17 cellular contexts compared by ENCODE assay signal in genomic region chr14:92409069-92409468, GRCh38.
A peak's percentile ranks its signal among the peaks of the same experiment; 100 is the strongest.
DNase-seq lines count a peak whose midpoint lies in the region; ATAC-seq and TF ChIP-seq lines count a peak whose summit lies in the region.
"Had no signal": no experiment of that assay in that cellular context is flagged by ENCODE, and none has a peak within 500 bp of the region (broad histone marks: within the 10 kb centered on the region; RNA-seq: fewer than 3 reads in every experiment).

No MANE protein-coding gene starts in this region.

- intact Hi-C loops in Right ventricle myocardium superior (cut with DNase I) = no loop called here
- intact Hi-C loops in activated CD8-positive, alpha-beta T cell treated with anti-CD3 and anti-CD28 coated beads for 36 hours (cut with micrococcal nuclease) = no loop called here
- intact Hi-C loops in posterior cingulate gyrus (cut with DNase I) = no loop called here

- ATAC-seq in Right ventricle myocardium superior (ENCODE audit: poor library complexity) (peak; percentile 77), GM23338 (no peak)
- ATAC-seq in activated CD8-positive, alpha-beta T cell treated with anti-CD3 and anti-CD28 coated beads for 36 hours = no peak
- ATAC-seq: A549; CD8-positive, alpha-beta T cell; GM12878 had no signal

- H3K27ac Mint-ChIP-seq in activated CD8-positive, alpha-beta T cell treated with anti-CD3 and anti-CD28 coated beads for 36 hours = no peak overlapping the region
- no peak overlapping the region for H3K27ac Mint-ChIP-seq in GM23338
- H3K27ac Mint-ChIP-seq: CD8-positive, alpha-beta T cell had no signal

- DNase-seq in NCI-H748 (lab: John Stamatoyannopoulos, UW; ENCODE audit: unreplicated experiment) (peak; percentile 52), Right ventricle myocardium superior (no peak), posterior cingulate gyrus (no peak), COLO668 (lab: John Stamatoyannopoulos, UW; ENCODE audit: unreplicated experiment) (no peak), GM23338 (ENCODE audit: low spot score) (no peak)
- DNase-seq in activated CD8-positive, alpha-beta T cell treated with anti-CD3 and anti-CD28 coated beads for 36 hours = no peak
- DNase-seq: activated gamma-delta T cell treated with Interleukin-2 at 50 U/mL for 16 hours; CD8-positive, alpha-beta T cell; dorsolateral prefrontal cortex; H7; NCI-H774; retina; stimulated activated CD4-positive, alpha-beta T cell treated with anti-CD3 and anti-CD28 coated beads, Interleukin-4, amount 100 ng/mL, for 4 hours had no signal

- no peaks in the 10 kb centered on the region for H3K36me3 Mint-ChIP-seq in activated CD8-positive, alpha-beta T cell treated with anti-CD3 and anti-CD28 coated beads for 36 hours (ENCODE audit: low read depth)
- peaks cover 21% of the 10 kb centered on the region; the same call in 2 of the 3 replicates for H3K36me3 Mint-ChIP-seq in GM23338 (ENCODE audit: low read depth)
- H3K36me3 Mint-ChIP-seq: CD8-positive, alpha-beta T cell had no signal

- H3K4me3 Mint-ChIP-seq in activated CD8-positive, alpha-beta T cell treated with anti-CD3 and anti-CD28 coated beads for 36 hours = no peak overlapping the region
- H3K4me3 Mint-ChIP-seq in GM23338 = no peak overlapping the region
- H3K4me3 Mint-ChIP-seq: CD8-positive, alpha-beta T cell had no signal

- 0 out of 2 replicates have a peak, but pooled peaks cover 4% of the 10 kb centered on the region for H3K9me2 ChIP-seq in GM23338 (ENCODE audit: insufficient read depth)

- TF ChIP-seq CTCF in neutrophil (IDR thresholded peaks at IDR 0.05) = no peak
- no peak for TF ChIP-seq CTCF in activated CD8-positive, alpha-beta T cell treated with anti-CD3 and anti-CD28 coated beads for 36 hours (IDR thresholded peaks at IDR 0.05)
- TF ChIP-seq CTCF in GM23338 (conservative IDR thresholded peaks at IDR 0.05; ENCODE audit: low read depth in 2 of 2) = no peak

- H4K20me1 ChIP-seq in GM23338 (replicated peaks; ENCODE audit: insufficient read depth) = no peaks in the 10 kb centered on the region

- peaks cover 12% of the 10 kb centered on the region for H3K9me3 Mint-ChIP-seq in activated CD8-positive, alpha-beta T cell treated with anti-CD3 and anti-CD28 coated beads for 36 hours
- peaks cover 25% of the 10 kb centered on the region for H3K9me3 Mint-ChIP-seq in GM23338

- peaks cover 16% of the 10 kb centered on the region for H3K4me1 ChIP-seq in ACC112 (ENCODE audit: control insufficient read depth, insufficient read depth, low read length, unreplicated experiment)
- H3K4me1 ChIP-seq in neutrophil (ENCODE audit: control insufficient read depth in 1 of 2, insufficient read depth in 1 of 2, low read depth in 1 of 2, low read length in 1 of 2) = peaks cover 81 to 89% of the 10 kb centered on the region in 2 experiments
- H3K4me1 ChIP-seq in GM23338 (ENCODE audit: insufficient read depth) = peaks cover 4% of the 10 kb centered on the region; the same call in 1 of the 2 replicates
- H3K4me1 ChIP-seq: A549 had no signal

- H3K4me2 ChIP-seq in GM23338 = no peak overlapping the region
- H3K4me2 ChIP-seq: A549 had no signal

- H3K27me3 ChIP-seq in ACC112 (ENCODE audit: insufficient read depth, low read length) = peaks cover 17% of the 10 kb centered on the region
- no peaks in the 10 kb centered on the region for H3K27me3 ChIP-seq in neutrophil
- no peaks in the 10 kb centered on the region for H3K27me3 ChIP-seq in GM23338 (ENCODE audit: insufficient read depth)
- H3K27me3 ChIP-seq: dorsolateral prefrontal cortex had no signal

- H3K27me3 Mint-ChIP-seq in activated CD8-positive, alpha-beta T cell treated with anti-CD3 and anti-CD28 coated beads for 36 hours = peaks cover 9% of the 10 kb centered on the region
- peaks cover 5% of the 10 kb centered on the region for H3K27me3 Mint-ChIP-seq in GM23338 (ENCODE audit: insufficient read depth, low read depth, poor library complexity)

- H3K36me3 ChIP-seq in ACC112 (ENCODE audit: insufficient read depth, low read length) = no peaks in the 10 kb centered on the region
- no peaks in the 10 kb centered on the region for H3K36me3 ChIP-seq in neutrophil
- H3K36me3 ChIP-seq in GM23338 (ENCODE audit: insufficient read depth) = no peaks in the 10 kb centered on the region; the same call in 1 of the 2 replicates

- POLR2A ChIA-PET in activated CD8-positive, alpha-beta T cell treated with anti-CD3 and anti-CD28 coated beads for 36 hours (lab: Charles Lee) = no interaction called here

- H3K4me1 Mint-ChIP-seq in activated CD8-positive, alpha-beta T cell treated with anti-CD3 and anti-CD28 coated beads for 36 hours (ENCODE audit: low read depth) = no peaks in the 10 kb centered on the region
- peaks cover 10% of the 10 kb centered on the region for H3K4me1 Mint-ChIP-seq in GM23338

- H2AFZ ChIP-seq in ACC112 (ENCODE audit: low read length, unreplicated experiment) (peak overlapping the region; percentile 33), GM23338 (no peak overlapping the region)

- H3K4me3 ChIP-seq in ACC112 (ENCODE audit: low read depth, low read length) (no peak overlapping the region), neutrophil (ENCODE audit: low read depth in 1 of 2, low read length in 1 of 2) (no peak overlapping the region), GM23338 (no peak overlapping the region)
- H3K4me3 ChIP-seq: A549, dorsolateral prefrontal cortex, GM12878 had no signal

- no peaks in the 10 kb centered on the region for H3K9me3 ChIP-seq in neutrophil

- no peaks in the 10 kb centered on the region for H3K79me2 ChIP-seq in ACC112 (ENCODE audit: control insufficient read depth, insufficient read depth, low read length, unreplicated experiment)
- H3K79me2 ChIP-seq in GM23338 (replicated peaks; ENCODE audit: insufficient read depth) = no peaks in the 10 kb centered on the region

- H3F3A ChIP-seq in GM23338 (replicated peaks; ENCODE audit: low read depth) = no peaks in the 10 kb centered on the region

- H3K27ac ChIP-seq in ACC112 (ENCODE audit: low read depth, low read length) = no peak overlapping the region
- H3K27ac ChIP-seq in neutrophil = peak overlapping the region; percentile 96
- no peak overlapping the region for H3K27ac ChIP-seq in GM23338 (ENCODE audit: low read depth)
- H3K27ac ChIP-seq: A549, dorsolateral prefrontal cortex had no signal

- CTCF ChIA-PET in activated CD8-positive, alpha-beta T cell treated with anti-CD3 and anti-CD28 coated beads for 36 hours (lab: Charles Lee) = no interaction called here

TF ChIP-seq in GM23338, 12 proteins besides CTCF, POLR2A, EP300 and RAD21:
- TF ChIP-seq NANOG (IDR thresholded peaks at IDR 0.05; ENCODE audit: borderline replicate concordance) = no peak
- no peak for TF ChIP-seq JUNB (IDR thresholded peaks at IDR 0.05; ENCODE audit: unreplicated experiment)
- TF ChIP-seq CREB1 (CRISPR knock-in tag; IDR thresholded peaks at IDR 0.05; ENCODE audit: low read depth) = no peak
- no peak for TF ChIP-seq REST (IDR thresholded peaks at IDR 0.05; ENCODE audit: unreplicated experiment)
- TF ChIP-seq EZH2phosphoT487 (IDR thresholded peaks at IDR 0.05; ENCODE audit: unreplicated experiment) = no peak
